Comparison of ENCODE assay signal across 22 cellular contexts in the genomic region with DNA sequence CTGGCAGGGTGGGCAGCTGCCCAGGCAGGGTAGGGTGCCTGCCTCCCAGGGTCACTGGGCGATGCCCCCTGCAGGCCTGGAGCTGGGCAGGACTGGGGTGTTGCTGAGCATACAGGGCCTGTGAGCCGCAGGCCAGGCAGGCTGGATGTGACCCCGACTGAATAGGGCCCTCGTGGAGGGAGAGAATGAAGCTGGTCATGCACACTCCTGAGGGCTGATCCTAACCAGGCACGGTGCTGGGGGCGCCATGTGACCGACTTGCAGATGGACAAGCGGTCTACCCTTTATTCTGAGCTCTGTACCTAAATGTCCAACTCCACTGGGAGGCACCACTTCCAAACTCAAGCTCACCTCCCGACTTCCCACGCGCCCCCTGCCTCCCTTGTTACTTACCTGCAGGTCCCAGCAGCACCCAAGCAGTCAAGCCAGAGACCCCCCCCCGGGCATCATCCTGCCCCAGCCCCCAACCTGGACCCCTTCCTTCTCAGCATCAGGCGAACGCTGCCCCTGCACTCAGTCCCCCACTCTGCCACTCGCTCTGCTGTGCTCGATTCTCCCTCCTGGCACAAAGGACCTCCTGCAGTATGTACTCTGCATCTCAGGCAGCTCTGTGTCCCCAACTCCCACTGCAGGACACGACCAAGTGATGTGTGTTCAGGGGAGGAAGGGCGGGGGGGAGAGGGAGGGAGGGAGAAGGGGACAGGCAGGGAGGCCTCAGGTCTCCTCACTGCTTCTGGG.
DNase-seq lines count a peak whose midpoint lies in the region; ATAC-seq and TF ChIP-seq lines count a peak whose summit lies in the region.
"Had no signal": no experiment of that assay in that cellular context is flagged by ENCODE, and none has a peak within 500 bp of the region (broad histone marks: within the 10 kb centered on the region; RNA-seq: fewer than 3 reads in every experiment).

No MANE protein-coding gene starts in this region.

- TF ChIP-seq CTCF in Panc1 (IDR thresholded peaks at IDR 0.05) (no peak), endothelial cell (IDR thresholded peaks at IDR 0.05; ENCODE audit: unreplicated experiment) (no peak), lower lobe of right lung (IDR thresholded peaks at IDR 0.05) (no peak), tibial artery (IDR thresholded peaks at IDR 0.05) (no peak)

- intact Hi-C loops in Panc1 (cut with micrococcal nuclease; ENCODE audit: unreplicated experiment): no loop called here
- intact Hi-C loops in lower lobe of right lung (cut with DNase I): no loop called here
- intact Hi-C loops in tibial artery (cut with DNase I; ENCODE audit: low total_unique reads): no loop called here

- H3K4me3 ChIP-seq in Panc1 (ENCODE audit: low read depth in 2 of 2, low read length in 2 of 2) (no peak overlapping the region), lower lobe of right lung (no peak overlapping the region), tibial artery (no peak overlapping the region)
- H3K4me3 ChIP-seq: dorsolateral prefrontal cortex had no signal

- H3K36me3 ChIP-seq in Panc1 (ENCODE audit: control insufficient read depth, insufficient read depth, low read length) (no peaks in the 10 kb centered on the region), lower lobe of right lung (no peaks in the 10 kb centered on the region), tibial artery (no peaks in the 10 kb centered on the region)

- no peak overlapping the region for H3K27ac Mint-ChIP-seq in endothelial cell (ENCODE audit: unreplicated experiment)
- H3K27ac Mint-ChIP-seq: activated naive CD4-positive, alpha-beta T cell treated with anti-CD3 and anti-CD28 coated beads for 36 hours; CD8-positive, alpha-beta T cell; HFFc6 had no signal

- in situ Hi-C loops in Panc1 (cut with HindIII; ENCODE audit: low pct_unique_long_range_greater_than_20kb, low sequenced_read_pairs): no loop called here

- peak overlapping the region; percentile 59 for H3K4me3 Mint-ChIP-seq in endothelial cell (ENCODE audit: unreplicated experiment)
- H3K4me3 Mint-ChIP-seq: activated naive CD4-positive, alpha-beta T cell treated with anti-CD3 and anti-CD28 coated beads for 36 hours; CD8-positive, alpha-beta T cell; HFFc6 had no signal

- H3K9me3 Mint-ChIP-seq in endothelial cell (ENCODE audit: unreplicated experiment): no peaks in the 10 kb centered on the region
- H3K9me3 Mint-ChIP-seq: activated naive CD4-positive, alpha-beta T cell treated with anti-CD3 and anti-CD28 coated beads for 36 hours; CD8-positive, alpha-beta T cell had no signal

- no peak for DNase-seq in Panc1 (ENCODE audit: low read depth, low spot score)
- DNase-seq in endothelial cell (ENCODE audit: low spot score): no peak
- peak; percentile 36 for DNase-seq in lower lobe of right lung
- DNase-seq in tibial artery: peak; percentile 13 to 34
- DNase-seq in activated effector memory CD4-positive, alpha-beta T cell treated with Interleukin-2 at 50 U/mL for 16 hours: no peak
- DNase-seq in AG20443 (ENCODE audit: low spot score): no peak
- DNase-seq: activated CD4-positive, alpha-beta T cell treated with anti-CD3 and anti-CD28 coated beads for 1 hour; activated naive CD4-positive, alpha-beta T cell treated with anti-CD3 and anti-CD28 coated beads for 36 hours; activated T-cell treated with anti-CD3 and anti-CD28 coated beads, Interleukin-2, amount 50 U/mL, for 48 hours; caudate nucleus; CD8-positive, alpha-beta T cell; GF-D8; HFFc6; NCI-H1092 treated with DMSO at 0.1 percent for 48 hours; NCI-H2029 treated with DMSO at 0.1 percent for 48 hours; NCI-H226; NCI-H774; OCI-M1; SHP77 treated with DMSO at 0.1 percent for 48 hours had no signal

- H3K9me3 ChIP-seq in Panc1 (ENCODE audit: control insufficient read depth, insufficient read depth, low read depth, low read length): no peaks in the 10 kb centered on the region
- H3K9me3 ChIP-seq in lower lobe of right lung: no peaks in the 10 kb centered on the region
- no peaks in the 10 kb centered on the region for H3K9me3 ChIP-seq in tibial artery

- H3K4me1 ChIP-seq in Panc1 (ENCODE audit: control insufficient read depth, insufficient read depth, low read length) (no peaks in the 10 kb centered on the region), lower lobe of right lung (no peaks in the 10 kb centered on the region), tibial artery (no peaks in the 10 kb centered on the region)

- no TSS peak for BruUV-seq in Panc1 (replicated peaks; lab: Mats Ljungman, UMichigan)

- peak; percentile 47; the same call in 1 of the 2 replicates for ATAC-seq in Panc1
- no peak for ATAC-seq in lower lobe of right lung
- ATAC-seq in GM21528 (IDR thresholded peaks at IDR 0.05; ENCODE audit: low FRiP score, unreplicated experiment): no peak
- ATAC-seq: CD8-positive, alpha-beta T cell had no signal

- H3K36me3 Mint-ChIP-seq in endothelial cell (ENCODE audit: low read depth, unreplicated experiment): peaks cover 12% of the 10 kb centered on the region
- H3K36me3 Mint-ChIP-seq: CD8-positive, alpha-beta T cell had no signal

- peaks cover 16% of the 10 kb centered on the region for H3K27me3 Mint-ChIP-seq in endothelial cell (ENCODE audit: unreplicated experiment)

- H3K4me1 Mint-ChIP-seq in endothelial cell (ENCODE audit: unreplicated experiment): peaks cover 19% of the 10 kb centered on the region

- POLR2A ChIA-PET in Panc1 (lab: Charles Lee): no interaction called here

- no peak overlapping the region for H3K27ac ChIP-seq in Panc1 (ENCODE audit: low read length)
- no peak overlapping the region for H3K27ac ChIP-seq in lower lobe of right lung
- no peak overlapping the region for H3K27ac ChIP-seq in tibial artery
- H3K27ac ChIP-seq: dorsolateral prefrontal cortex, epithelial cell of prostate had no signal

- H3K27me3 ChIP-seq in Panc1 (ENCODE audit: control insufficient read depth, insufficient read depth, low read length) (no peaks in the 10 kb centered on the region), lower lobe of right lung (ENCODE audit: low read depth) (no peaks in the 10 kb centered on the region), tibial artery (peaks cover 0 to 7% of the 10 kb centered on the region in 2 donors)
- H3K27me3 ChIP-seq: dorsolateral prefrontal cortex had no signal

- CTCF ChIA-PET in Panc1 (lab: Charles Lee): no interaction called here

Comparison
In these comparisons a context has a peak if more than half of its experiments do, and no peak if none do; other contexts are left out.
1. DNase-seq: peak in lower lobe of right lung (single experiment) and tibial artery (2 of 2); none in Panc1 (single experiment), endothelial cell (single experiment), activated effector memory CD4-positive, alpha-beta T cell treated with Interleukin-2 at 50 U/mL for 16 hours (single experiment) and AG20443 (single experiment).